15 cellular contexts compared by ENCODE assay signal in genomic region chr22:38874529-38875222, GRCh38. TPM values are rescaled to one million over a fixed set of nuclear protein-coding genes. Genes with fewer than 3 reads are reported as not detected.
DNase-seq lines count a peak whose midpoint lies in the region; ATAC-seq and TF ChIP-seq lines count a peak whose summit lies in the region.
"Had no signal": no experiment of that assay in that cellular context is flagged by ENCODE, and none has a peak within 500 bp of the region (broad histone marks: within the 10 kb centered on the region; RNA-seq: fewer than 3 reads in every experiment).

No MANE protein-coding gene starts in this region.

- no peak for TF ChIP-seq CTCF in epithelial cell of esophagus (IDR thresholded peaks at IDR 0.05; ENCODE audit: insufficient read depth, low read depth, low read length, missing control alignments)

- POLR2A ChIA-PET in T-cell (lab: Charles Lee), result no interaction called here

- no peaks in the 10 kb centered on the region for H3K9me3 Mint-ChIP-seq in T-cell
- no peaks in the 10 kb centered on the region for H3K9me3 Mint-ChIP-seq in stimulated activated effector memory CD8-positive, alpha-beta T cell treated with anti-CD3 and anti-CD28 coated beads, Interleukin-12 subunit alpha, Interleukin-12 subunit beta, amount 100 ng/mL, for 72 hours
- H3K9me3 Mint-ChIP-seq: dendritic cell treated with granulocyte-macrophage colony-stimulating factor and Interleukin-4, amounts not matched to agents 40 ng/mL and 50 ng/mL, for 4 days; HFFc6 had no signal

- ATAC-seq in T-cell (replicated peaks in 1 of 4) (no peak), GM19023 (IDR thresholded peaks at IDR 0.05; ENCODE audit: unreplicated experiment) (no peak)
- no peak for ATAC-seq in stimulated activated effector memory CD8-positive, alpha-beta T cell treated with anti-CD3 and anti-CD28 coated beads, Interleukin-12 subunit alpha, Interleukin-12 subunit beta, amount 100 ng/mL, for 72 hours
- ATAC-seq: Panc1, pancreas had no signal

- no peak overlapping the region for H3K4me3 ChIP-seq in epithelial cell of esophagus (ENCODE audit: low read length)
- H3K4me3 ChIP-seq: pancreas, uterus had no signal

- no peaks in the 10 kb centered on the region for H3K27me3 Mint-ChIP-seq in T-cell

- H3K36me3 Mint-ChIP-seq in T-cell, result no peaks in the 10 kb centered on the region
- H3K36me3 Mint-ChIP-seq in stimulated activated effector memory CD8-positive, alpha-beta T cell treated with anti-CD3 and anti-CD28 coated beads, Interleukin-12 subunit alpha, Interleukin-12 subunit beta, amount 100 ng/mL, for 72 hours, result peaks cover 9% of the 10 kb centered on the region

- H3K4me3 Mint-ChIP-seq in T-cell, result peak overlapping the region; percentile 88 to 94 (median 93)
- peak overlapping the region; percentile 94 for H3K4me3 Mint-ChIP-seq in stimulated activated effector memory CD8-positive, alpha-beta T cell treated with anti-CD3 and anti-CD28 coated beads, Interleukin-12 subunit alpha, Interleukin-12 subunit beta, amount 100 ng/mL, for 72 hours
- H3K4me3 Mint-ChIP-seq: dendritic cell treated with granulocyte-macrophage colony-stimulating factor and Interleukin-4, amounts not matched to agents 40 ng/mL and 50 ng/mL, for 4 days; HFFc6 had no signal

- peak overlapping the region; percentile 88 to 93 for H3K27ac Mint-ChIP-seq in T-cell
- peak overlapping the region; percentile 38 for H3K27ac Mint-ChIP-seq in stimulated activated effector memory CD8-positive, alpha-beta T cell treated with anti-CD3 and anti-CD28 coated beads, Interleukin-12 subunit alpha, Interleukin-12 subunit beta, amount 100 ng/mL, for 72 hours
- H3K27ac Mint-ChIP-seq: HFFc6 had no signal

- peaks cover 35 to 42% (median 36%) of the 10 kb centered on the region in 3 donors for H3K4me1 Mint-ChIP-seq in T-cell
- peaks cover 39% of the 10 kb centered on the region for H3K4me1 Mint-ChIP-seq in stimulated activated effector memory CD8-positive, alpha-beta T cell treated with anti-CD3 and anti-CD28 coated beads, Interleukin-12 subunit alpha, Interleukin-12 subunit beta, amount 100 ng/mL, for 72 hours

- peak; percentile 42 for DNase-seq in activated effector memory CD4-positive, alpha-beta T cell treated with anti-CD3 and anti-CD28 coated beads, Interleukin-2, amount 50 U/mL, for 16 hours
- no peak for DNase-seq in activated effector memory CD4-positive, alpha-beta T cell treated with Interleukin-2 at 50 U/mL for 16 hours
- DNase-seq in T-cell (no peak), epithelial cell of esophagus (ENCODE audit: low read depth) (peak; percentile 0), NCI-H1436 treated with DMSO at 0.1 percent for 48 hours (lab: John Stamatoyannopoulos, UW) (no peak), COLO668 (lab: John Stamatoyannopoulos, UW; ENCODE audit: unreplicated experiment) (no peak)
- DNase-seq in stimulated activated effector memory CD8-positive, alpha-beta T cell treated with anti-CD3 and anti-CD28 coated beads, Interleukin-12 subunit alpha, Interleukin-12 subunit beta, amount 100 ng/mL, for 72 hours (ENCODE audit: low spot score in 2 of 2), result peak in 1 of 2 donors; percentile 47
- DNase-seq: Calu3, HFFc6, pancreas, small intestine, uterus had no signal

- CTCF ChIA-PET in T-cell (lab: Charles Lee), result interaction anchor here in 1 of 2 donors (0.9 kb wide), 1 partner anchor 129 kb away, joined by 3 read pairs; no protein-coding TSS in a partner anchor

RNA-seq across cellular contexts. Expression of gene CBX6, which starts 2.7 kb away (rescaled TPM):
- total RNA-seq in T-cell, result 10 to 100 TPM; 41.2 to 92.0 (median 87.1) TPM

RNA-seq across cellular contexts. Expression of gene NPTXR, which starts 30.8 kb away (rescaled TPM):
- 10 to 100 TPM in 2 of 5 donors, 1 to 10 TPM in 3; 4.9 to 13.2 (median 9.1) TPM for total RNA-seq in T-cell

Comparison
In these comparisons a context has a peak if more than half of its experiments do, and no peak if none do; other contexts are left out.
1. DNase-seq: peak in activated effector memory CD4-positive, alpha-beta T cell treated with anti-CD3 and anti-CD28 coated beads, Interleukin-2, amount 50 U/mL, for 16 hours (single experiment) and epithelial cell of esophagus (single experiment); none in activated effector memory CD4-positive, alpha-beta T cell treated with Interleukin-2 at 50 U/mL for 16 hours (single experiment), T-cell (0 of 34), NCI-H1436 treated with DMSO at 0.1 percent for 48 hours (single experiment) and COLO668 (single experiment).